ENCODE assay signal across 22 cellular contexts in the genomic region with DNA sequence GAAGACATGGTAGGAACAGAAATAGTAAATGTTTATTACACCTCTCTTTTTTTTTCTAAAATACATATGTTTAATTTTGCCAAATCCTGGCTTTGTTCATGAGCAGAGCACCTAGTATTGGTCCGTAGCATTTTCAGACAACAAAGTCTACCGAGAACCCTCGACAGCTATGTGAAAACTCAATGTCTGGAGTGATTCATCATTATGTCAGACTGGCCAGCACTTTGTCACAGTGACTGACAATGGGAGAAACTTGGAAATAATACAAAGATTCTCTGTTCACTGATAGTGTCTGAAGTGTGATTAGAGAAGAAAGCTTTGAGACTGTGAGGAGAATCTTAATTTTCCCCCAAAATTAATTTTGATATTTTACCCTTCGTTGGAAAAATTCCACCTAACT.
DNase-seq lines count a peak whose midpoint lies in the region; ATAC-seq, FAIRE-seq and TF ChIP-seq lines count a peak whose summit lies in the region.
"Had no signal": no experiment of that assay in that cellular context is flagged by ENCODE, and none has a peak within 500 bp of the region (broad histone marks: within the 10 kb centered on the region; RNA-seq: fewer than 3 reads in every experiment).

No MANE protein-coding gene starts in this region.

- no peak for DNase-seq in Calu3
- DNase-seq in RCC 7860 (ENCODE audit: low spot score), result peak; percentile 62
- DNase-seq in endothelial cell of umbilical vein (ENCODE audit: low read depth, low spot score), result peak; percentile 11
- peak; percentile 18 for DNase-seq in pons (ENCODE audit: low spot score)
- DNase-seq in SHP77 treated with DMSO at 0.1 percent for 48 hours (lab: John Stamatoyannopoulos, UW), result no peak
- no peak for DNase-seq in Karpas-422
- DNase-seq: activated naive CD4-positive, alpha-beta T cell treated with anti-CD3 and anti-CD28 coated beads, Interleukin-2, amount 50 U/mL, for 16 hours; activated T-cell treated with anti-CD3 and anti-CD28 coated beads, Interleukin-2, amount 50 U/mL, for 72 hours; kidney; NCI-H1092 treated with DMSO at 0.1 percent for 48 hours; NCI-H2081; NCI-H510A; NK-92 treated with Interleukin-12 subunit alpha and Interleukin-12 subunit beta, amount 100 ng/mL, for 24 hours; retina; RPMI8226; SW 1271 had no signal

- no peaks in the 10 kb centered on the region for H3K79me2 ChIP-seq in endothelial cell of umbilical vein (ENCODE audit: control insufficient read depth, insufficient read depth, low read length)
- H3K79me2 ChIP-seq in Karpas-422 (ENCODE audit: low read length), result no peaks in the 10 kb centered on the region

- ATAC-seq in HG02678 (IDR thresholded peaks at IDR 0.05; ENCODE audit: unreplicated experiment), result no peak
- no peak for ATAC-seq in HG03565 (IDR thresholded peaks at IDR 0.05; ENCODE audit: unreplicated experiment)
- ATAC-seq: activated T-cell treated with anti-CD3 and anti-CD28 coated beads, Interleukin-2, amount 50 U/mL, for 72 hours had no signal

- H4K20me1 ChIP-seq in endothelial cell of umbilical vein (replicated peaks; ENCODE audit: control insufficient read depth, extremely low read depth, insufficient read depth, low read length), result no peaks in the 10 kb centered on the region
- H4K20me1 ChIP-seq in Karpas-422 (ENCODE audit: insufficient read depth, low read depth, low read length), result no peaks in the 10 kb centered on the region

- H3K27me3 Mint-ChIP-seq in Calu3 (ENCODE audit: unreplicated experiment), result no peaks in the 10 kb centered on the region

- BruUV-seq in Calu3 (replicated peaks; lab: Mats Ljungman, UMichigan) (no TSS peak), endothelial cell of umbilical vein (replicated peaks; lab: Mats Ljungman, UMichigan) (no TSS peak)

- no peak overlapping the region for H3K9ac ChIP-seq in endothelial cell of umbilical vein (replicated peaks; ENCODE audit: extremely low read depth, insufficient read depth, low read length)
- H3K9ac ChIP-seq in Karpas-422 (ENCODE audit: low read length), result no peak overlapping the region

- no peaks in the 10 kb centered on the region for H3K9me2 ChIP-seq in Karpas-422 (replicated peaks; ENCODE audit: insufficient read depth, low read length)

- dilution Hi-C loops in endothelial cell of umbilical vein (cut with MboI; ENCODE audit: extremely low pct_ligation_motif_present, low sequenced_read_pairs), result no loop called here

- no peaks in the 10 kb centered on the region for H3K36me3 ChIP-seq in endothelial cell of umbilical vein (ENCODE audit: control insufficient read depth in 2 of 2, extremely low read depth in 1 of 2, insufficient read depth in 2 of 2, low read length in 2 of 2)
- no peaks in the 10 kb centered on the region for H3K36me3 ChIP-seq in Karpas-422 (ENCODE audit: insufficient read depth, low read length)
- H3K36me3 ChIP-seq: suprapubic skin, vagina had no signal

- intact Hi-C loops in Calu3 (cut with micrococcal nuclease; ENCODE audit: unreplicated experiment) (loop anchor here (5.0 to 10.0 kb wide), 2 partner anchors 265 to 398 kb away; partner anchors contain the start of gene SPOPL), endothelial cell of umbilical vein (cut with micrococcal nuclease) (no loop called here)

- peaks cover 53% of the 10 kb centered on the region for H3K4me1 Mint-ChIP-seq in Calu3 (ENCODE audit: low read depth, unreplicated experiment)

- H3K4me3 Mint-ChIP-seq in Calu3 (ENCODE audit: low read depth, unreplicated experiment), result peak overlapping the region; percentile 29
- H3K4me3 Mint-ChIP-seq: activated T-cell treated with anti-CD3 and anti-CD28 coated beads, Interleukin-2, amount 50 U/mL, for 72 hours had no signal

- H3K4me2 ChIP-seq in endothelial cell of umbilical vein (ENCODE audit: insufficient read depth, low read length) (no peak overlapping the region), Karpas-422 (ENCODE audit: low read depth, low read length, poor library complexity, severe bottlenecking) (no peak overlapping the region)

- H3K27ac Mint-ChIP-seq in Calu3 (ENCODE audit: unreplicated experiment), result peak overlapping the region; percentile 50
- H3K27ac Mint-ChIP-seq: activated T-cell treated with anti-CD3 and anti-CD28 coated beads, Interleukin-2, amount 50 U/mL, for 72 hours had no signal

- H3K4me1 ChIP-seq in endothelial cell of umbilical vein (ENCODE audit: control insufficient read depth, extremely low read depth, insufficient read depth, low read length) (no peaks in the 10 kb centered on the region), Karpas-422 (ENCODE audit: low read length) (no peaks in the 10 kb centered on the region)
- H3K4me1 ChIP-seq: suprapubic skin, vagina had no signal

- CTCF ChIA-PET in Calu3 (lab: Charles Lee) (interaction anchor here (0.8 to 1.3 kb wide), 3 partner anchors 10 to 143 kb away, joined by 3 read pairs; partner anchors contain the start of gene HNMT), endothelial cell of umbilical vein (lab: Charles Lee) (interaction anchor here (0.7 to 1.1 kb wide), 4 partner anchors 17 to 679 kb away, joined by 3 to 5 read pairs (median 4); no protein-coding TSS in a partner anchor)

- no peaks in the 10 kb centered on the region for H3K27me3 ChIP-seq in endothelial cell of umbilical vein (ENCODE audit: control insufficient read depth in 2 of 2, insufficient read depth in 2 of 2, low read length in 2 of 2)
- no peaks in the 10 kb centered on the region for H3K27me3 ChIP-seq in Karpas-422 (ENCODE audit: low read length)
- H3K27me3 ChIP-seq: suprapubic skin, vagina had no signal

- TF ChIP-seq CTCF in Calu3 (IDR thresholded peaks at IDR 0.05; ENCODE audit: unreplicated experiment) (no peak), endothelial cell of umbilical vein (IDR thresholded peaks at IDR 0.05; ENCODE audit: extremely low read depth in 1 of 2, insufficient read depth in 1 of 2, low read depth in 1 of 2, low read length in 2 of 2) (no peak)

- no peak overlapping the region for H2AFZ ChIP-seq in endothelial cell of umbilical vein (ENCODE audit: low read depth, low read length)
- H2AFZ ChIP-seq in Karpas-422 (ENCODE audit: low read length), result no peak overlapping the region

- TF ChIP-seq POLR2A in endothelial cell of umbilical vein (IDR thresholded peaks at IDR 0.05; ENCODE audit: low read depth, low read length), result no peak

- peak; percentile 92 for FAIRE-seq in RCC 7860 (lab: Jason Lieb, UNC)
- FAIRE-seq in endothelial cell of umbilical vein (lab: Jason Lieb, UNC), result peak; percentile 68
- FAIRE-seq: endometrium, H1, kidney had no signal

- POLR2A ChIA-PET in endothelial cell of umbilical vein (lab: Charles Lee), result no interaction called here

- no peaks in the 10 kb centered on the region for H3K36me3 Mint-ChIP-seq in Calu3 (ENCODE audit: insufficient read depth, unreplicated experiment)

- H3K9me1 ChIP-seq in endothelial cell of umbilical vein (replicated peaks; ENCODE audit: control insufficient read depth, extremely low read depth, insufficient read depth, low read length), result no peaks in the 10 kb centered on the region

- H3K27ac ChIP-seq in endothelial cell of umbilical vein (ENCODE audit: insufficient read depth, low read depth, low read length) (no peak overlapping the region), Karpas-422 (ENCODE audit: low read length) (no peak overlapping the region)
- H3K27ac ChIP-seq: suprapubic skin, vagina had no signal

- no peaks in the 10 kb centered on the region for H3K9me3 Mint-ChIP-seq in Calu3 (ENCODE audit: low read depth, unreplicated experiment)

- no peaks in the 10 kb centered on the region for H3K9me3 ChIP-seq in endothelial cell of umbilical vein (replicated peaks; ENCODE audit: control insufficient read depth, insufficient read depth, low read length)
- H3K9me3 ChIP-seq in Karpas-422 (ENCODE audit: low read length), result no peaks in the 10 kb centered on the region
- H3K9me3 ChIP-seq: suprapubic skin, vagina had no signal

- H3K4me3 ChIP-seq in endothelial cell of umbilical vein (replicated peaks in 1 of 3; ENCODE audit: insufficient read depth in 1 of 3, low read depth in 1 of 3, low read length in 3 of 3) (no peak overlapping the region), Karpas-422 (ENCODE audit: low read length) (no peak overlapping the region)
- H3K4me3 ChIP-seq: suprapubic skin, vagina had no signal

TF ChIP-seq in endothelial cell of umbilical vein, 7 proteins besides CTCF, POLR2A, EP300 and RAD21:
- no peak for TF ChIP-seq MAX (IDR thresholded peaks at IDR 0.05; ENCODE audit: insufficient read depth, insufficient read length)
- no peak for TF ChIP-seq EZH2 (IDR thresholded peaks at IDR 0.05; ENCODE audit: borderline replicate concordance, low read depth, low read length, severe bottlenecking)
- TF ChIP-seq POLR2AphosphoS5 (IDR thresholded peaks at IDR 0.05; ENCODE audit: insufficient read depth, low read depth, low read length), result no peak
- peak; percentile 53 for TF ChIP-seq FOS (IDR thresholded peaks at IDR 0.05; ENCODE audit: borderline replicate concordance, insufficient read depth, low read length)

Comparison
In these comparisons a context has a peak if more than half of its experiments do, and no peak if none do; other contexts are left out.
1. DNase-seq: peak in RCC 7860 (single experiment), endothelial cell of umbilical vein (single experiment) and pons (single experiment); none in Calu3 (single experiment), SHP77 treated with DMSO at 0.1 percent for 48 hours (single experiment) and Karpas-422 (single experiment).